In genomic region chr4:186534056-186534455, GRCh38 we compare ENCODE assay signal across 29 cellular contexts. TPM values are rescaled to one million over a fixed set of nuclear protein-coding genes. Genes with fewer than 3 reads are reported as not detected.
DNase-seq lines count a peak whose midpoint lies in the region; ATAC-seq, FAIRE-seq and TF ChIP-seq lines count a peak whose summit lies in the region.
"Had no signal": no experiment of that assay in that cellular context is flagged by ENCODE, and none has a peak within 500 bp of the region (broad histone marks: within the 10 kb centered on the region; RNA-seq: fewer than 3 reads in every experiment).

No MANE protein-coding gene starts in this region.

- H3K4me1 ChIP-seq in spleen = no peaks in the 10 kb centered on the region
- H3K4me1 ChIP-seq in heart left ventricle = no peaks in the 10 kb centered on the region
- H3K4me1 ChIP-seq: BE2C, BLaER1 had no signal

- H3K27ac Mint-ChIP-seq in neural crest cell (ENCODE audit: unreplicated experiment) = peak overlapping the region; percentile 71
- H3K27ac Mint-ChIP-seq: CD4-positive, alpha-beta memory T cell; CD4-positive, CD25-positive, alpha-beta regulatory T cell; CD8-positive, alpha-beta memory T cell had no signal

- no peak overlapping the region for H3K4me3 Mint-ChIP-seq in neural crest cell
- H3K4me3 Mint-ChIP-seq: CD14-positive monocyte; CD4-positive, alpha-beta memory T cell; CD4-positive, CD25-positive, alpha-beta regulatory T cell; CD8-positive, alpha-beta memory T cell had no signal

- H3K36me3 ChIP-seq in spleen (no peaks in the 10 kb centered on the region), heart left ventricle (no peaks in the 10 kb centered on the region)
- H3K36me3 ChIP-seq: BE2C, BLaER1 had no signal

- no peak for TF ChIP-seq POLR2A in spleen (IDR thresholded peaks at IDR 0.05)
- no peak for TF ChIP-seq POLR2A in heart left ventricle (IDR thresholded peaks at IDR 0.05)

- ATAC-seq in heart left ventricle = no peak
- no peak for ATAC-seq in GM19395 (IDR thresholded peaks at IDR 0.05; ENCODE audit: unreplicated experiment)
- ATAC-seq: GM12878 had no signal

- peaks cover 0 to 35% (median under 1%) of the 10 kb centered on the region in 8 donors for H3K9me3 ChIP-seq in spleen
- H3K9me3 ChIP-seq in heart left ventricle = no peaks in the 10 kb centered on the region
- H3K9me3 ChIP-seq: BE2C had no signal

- DNase-seq in Daoy (ENCODE audit: low read depth) (peak; percentile 3), HTR-8/SVneo (ENCODE audit: insufficient read length, low spot score) (no peak), neural crest cell (ENCODE audit: low read depth, low spot score) (no peak), spleen (peak; percentile 65), HUDEP-2 (lab: John Stamatoyannopoulos, UW; ENCODE audit: unreplicated experiment in 76 of 76) (no peak), heart left ventricle (no peak)
- DNase-seq: 8988T; ACHN; BE2C; C1 segment of cervical spinal cord; CD4-positive, alpha-beta memory T cell; CD4-positive, CD25-positive, alpha-beta regulatory T cell; CD8-positive, alpha-beta memory T cell; COR-L47; DMS 273 treated with DMSO at 0.1 percent for 48 hours; DMS153; DMS53; DMS79; DND-41; GDM1 had no signal

- H3K4me3 ChIP-seq in spleen (no peak overlapping the region), heart left ventricle (no peak overlapping the region)
- H3K4me3 ChIP-seq: BLaER1, GM12878 had no signal

- H3K27ac ChIP-seq in spleen (no peak overlapping the region), heart left ventricle (no peak overlapping the region)
- H3K27ac ChIP-seq: BLaER1 had no signal

- peaks cover 2% of the 10 kb centered on the region for H3K9me3 Mint-ChIP-seq in neural crest cell

- H3K27me3 ChIP-seq in spleen (replicated peaks in 1 of 7) = no peaks in the 10 kb centered on the region
- H3K27me3 ChIP-seq in heart left ventricle = no peaks in the 10 kb centered on the region
- H3K27me3 ChIP-seq: BE2C, BLaER1 had no signal

- H3K36me3 Mint-ChIP-seq in neural crest cell (ENCODE audit: low read depth) = no peaks in the 10 kb centered on the region
- H3K36me3 Mint-ChIP-seq: CD14-positive monocyte; CD4-positive, alpha-beta memory T cell; CD4-positive, CD25-positive, alpha-beta regulatory T cell; CD8-positive, alpha-beta memory T cell had no signal

- TF ChIP-seq CTCF in neural crest cell (conservative IDR thresholded peaks at IDR 0.05) (no peak), spleen (IDR thresholded peaks at IDR 0.05 in 8 of 11, conservative IDR thresholded peaks at IDR 0.05 in 3 of 11) (no peak), heart left ventricle (IDR thresholded peaks at IDR 0.05) (no peak)

- 95 to 98% (median 95%) methylated on average over 21 of the region's 21 CpGs for WGBS in spleen, 5 donors
- WGBS in heart left ventricle, 4 donors = 95 to 96% (median 96%) methylated on average over 21 of the region's 21 CpGs

- intact Hi-C loops in spleen (cut with DNase I; ENCODE audit: low total_unique reads) (no loop called here), heart left ventricle (cut with DNase I) (no loop called here)

- FAIRE-seq in HTR-8/SVneo (lab: Jason Lieb, UNC) = peak; percentile 40
- FAIRE-seq: A204.1, GM12878, GM12892, GM19239 had no signal

- no peaks in the 10 kb centered on the region for H3K27me3 Mint-ChIP-seq in neural crest cell (ENCODE audit: low read depth)
- H3K27me3 Mint-ChIP-seq: CD4-positive, alpha-beta memory T cell had no signal

- no peaks in the 10 kb centered on the region for H3K4me1 Mint-ChIP-seq in neural crest cell
- H3K4me1 Mint-ChIP-seq: CD14-positive monocyte; CD4-positive, alpha-beta memory T cell; CD4-positive, CD25-positive, alpha-beta regulatory T cell; CD8-positive, alpha-beta memory T cell had no signal

RNA-seq across cellular contexts. Expression of gene MTNR1A, which starts 21.3 kb away (rescaled TPM):
- total RNA-seq in Daoy (2014; rRNA removed; shearing (Covaris generic)) = not detected in 2 replicates
- 0.98 and 1.2 TPM in 2 replicates for total RNA-seq in neural crest cell
- total RNA-seq in spleen = not detected
- polyA plus RNA-seq in spleen = not detected
- total RNA-seq in heart left ventricle = not detected
- not detected for polyA plus RNA-seq in heart left ventricle
- total RNA-seq: CD4-positive, alpha-beta memory T cell; CD4-positive, CD25-positive, alpha-beta regulatory T cell; CD8-positive, alpha-beta memory T cell; G401; GM12878 had no signal
- polyA plus RNA-seq: AG04450; CD14-positive monocyte; CD4-positive, alpha-beta memory T cell; CD4-positive, CD25-positive, alpha-beta regulatory T cell; CD8-positive, alpha-beta memory T cell had no signal

Comparison
In these comparisons a context has a peak if more than half of its experiments do, and no peak if none do; other contexts are left out.
1. DNase-seq: peak in Daoy (single experiment) and spleen (single experiment); none in HTR-8/SVneo (single experiment), neural crest cell (single experiment), HUDEP-2 (0 of 76) and heart left ventricle (0 of 5).